In genomic region chr3:102229062-102229655, GRCh38 we compare ENCODE assay signal across 8 cellular contexts.
A peak's percentile ranks its signal among the peaks of the same experiment; 100 is the strongest.
DNase-seq lines count a peak whose midpoint lies in the region; ATAC-seq and TF ChIP-seq lines count a peak whose summit lies in the region.

No MANE protein-coding gene starts in this region.

- TF ChIP-seq POLR2A in adrenal gland (IDR thresholded peaks at IDR 0.05) (no peak), sigmoid colon (IDR thresholded peaks at IDR 0.05) (no peak)

- TF ChIP-seq CTCF in GM06990 (IDR thresholded peaks at IDR 0.05; ENCODE audit: insufficient read depth, low read length, poor library complexity, severe bottlenecking): peak; percentile 89
- TF ChIP-seq CTCF in adrenal gland (IDR thresholded peaks at IDR 0.05): peak; percentile 84 to 95 (median 90)
- TF ChIP-seq CTCF in sigmoid colon (IDR thresholded peaks at IDR 0.05): peak; percentile 83 to 93 (median 90)

- peak; percentile 24 for DNase-seq in GM06990 (ENCODE audit: extremely low read depth, insufficient read length)
- DNase-seq in NCI-H146 (lab: John Stamatoyannopoulos, UW): peak; percentile 46
- DNase-seq in T follicular helper cell (ENCODE audit: low read depth): peak; percentile 60
- DNase-seq in adrenal gland: peak; percentile 51 to 90 (median 69)
- peak; percentile 50 to 83 (median 69) for DNase-seq in right cardiac atrium
- peak; percentile 79 for DNase-seq in sigmoid colon
- DNase-seq in epidermal melanocyte (ENCODE audit: insufficient read length, low spot score): no peak

- intact Hi-C loops in adrenal gland (cut with DNase I) (loop anchor here (5.0 kb wide), 2 partner anchors 308 to 417 kb away; no protein-coding TSS in a partner anchor), right cardiac atrium (cut with DNase I) (loop anchor here in 2 of 4 donors (5.0 to 10.0 kb wide), 4 partner anchors 94 to 422 kb away; no protein-coding TSS in a partner anchor), sigmoid colon (cut with DNase I) (loop anchor here (2.0 to 10.0 kb wide), 4 partner anchors 232 to 544 kb away; partner anchors contain the start of gene RPL24)

- ATAC-seq in HG02588 (IDR thresholded peaks at IDR 0.05; ENCODE audit: unreplicated experiment) (peak; percentile 46), right cardiac atrium (peak; percentile 64 to 80)

- no peak overlapping the region for H3K4me3 ChIP-seq in GM06990 (replicated peaks; ENCODE audit: low read depth, low read length)
- no peak overlapping the region for H3K4me3 ChIP-seq in adrenal gland
- H3K4me3 ChIP-seq in right cardiac atrium (ENCODE audit: low read length): no peak overlapping the region
- H3K4me3 ChIP-seq in sigmoid colon: no peak overlapping the region

- H3K4me1 ChIP-seq in adrenal gland (replicated peaks in 1 of 2) (peaks cover 0 to 3% of the 10 kb centered on the region in 2 donors), right cardiac atrium (ENCODE audit: control insufficient read depth, insufficient read depth, low read length) (no peaks in the 10 kb centered on the region), sigmoid colon (peaks cover 0 to 10% (median 0%) of the 10 kb centered on the region in 4 donors)

- H3K27ac ChIP-seq in adrenal gland (no peak overlapping the region), right cardiac atrium (ENCODE audit: low read length) (no peak overlapping the region), sigmoid colon (no peak overlapping the region)

- no peaks in the 10 kb centered on the region for H3K9me3 ChIP-seq in adrenal gland (replicated peaks in 1 of 3)
- H3K9me3 ChIP-seq in right cardiac atrium (ENCODE audit: control insufficient read depth, low read length): no peaks in the 10 kb centered on the region
- no peaks in the 10 kb centered on the region for H3K9me3 ChIP-seq in sigmoid colon

- no peak for TF ChIP-seq EP300 in sigmoid colon (IDR thresholded peaks at IDR 0.05)

- 21 to 25% (median 23%) methylated on average over 7 of the region's 7 CpGs for WGBS in adrenal gland, 4 donors
- 24% methylated on average over 7 of the region's 7 CpGs for WGBS in right cardiac atrium
- 24 to 27% methylated on average over 7 of the region's 7 CpGs for WGBS in sigmoid colon, 2 donors

- H3K27me3 ChIP-seq in GM06990 (replicated peaks; ENCODE audit: control insufficient read depth, insufficient read depth, low read length) (no peaks in the 10 kb centered on the region), adrenal gland (no peaks in the 10 kb centered on the region), right cardiac atrium (ENCODE audit: control insufficient read depth, insufficient read depth) (no peaks in the 10 kb centered on the region), sigmoid colon (no peaks in the 10 kb centered on the region)

- H3K36me3 ChIP-seq in GM06990 (ENCODE audit: control insufficient read depth, insufficient read depth, low read length) (no peaks in the 10 kb centered on the region), adrenal gland (replicated peaks in 1 of 2) (no peaks in the 10 kb centered on the region), sigmoid colon (no peaks in the 10 kb centered on the region)
